Comparison of ENCODE assay signal across 20 cellular contexts in the genomic region with DNA sequence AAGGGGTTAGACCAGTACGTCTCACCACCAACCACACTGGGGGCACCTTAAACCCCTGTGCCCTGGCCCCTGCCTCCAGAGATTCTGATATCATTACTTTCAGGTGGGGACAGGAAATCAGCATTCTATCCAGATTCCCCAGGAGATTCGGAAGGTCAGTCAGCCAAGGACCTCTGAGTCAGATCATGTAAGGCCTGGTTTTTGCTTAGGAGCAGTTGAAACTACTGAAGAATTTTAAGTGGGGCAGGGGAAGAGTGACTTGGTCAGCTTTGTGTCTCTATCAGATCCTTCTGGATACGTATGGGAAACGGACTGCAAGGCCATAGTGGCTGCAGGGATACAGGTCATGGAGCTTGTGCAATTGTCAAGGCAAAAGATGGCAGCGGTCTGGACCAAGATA. TPM values are rescaled to one million over a fixed set of nuclear protein-coding genes. Genes with fewer than 3 reads are reported as not detected.
DNase-seq lines count a peak whose midpoint lies in the region; ATAC-seq and TF ChIP-seq lines count a peak whose summit lies in the region.
"Had no signal": no experiment of that assay in that cellular context is flagged by ENCODE, and none has a peak within 500 bp of the region (broad histone marks: within the 10 kb centered on the region; RNA-seq: fewer than 3 reads in every experiment).

No MANE protein-coding gene starts in this region.

- no peak for TF ChIP-seq POLR2A in right lobe of liver (IDR thresholded peaks at IDR 0.05)

- no peak overlapping the region for H3K4me3 ChIP-seq in left ventricle myocardium inferior
- H3K4me3 ChIP-seq in mesodermal cell (ENCODE audit: extremely low read depth, insufficient read depth, low read length, poor library complexity, severe bottlenecking): no peak overlapping the region
- H3K4me3 ChIP-seq in right lobe of liver: no peak overlapping the region

- H3K9me3 ChIP-seq in left ventricle myocardium inferior (replicated peaks) (no peaks in the 10 kb centered on the region), mesodermal cell (ENCODE audit: control insufficient read depth, low read length) (no peaks in the 10 kb centered on the region), right lobe of liver (no peaks in the 10 kb centered on the region)

- ATAC-seq in Right ventricle myocardium inferior: no peak
- ATAC-seq in GM19351 (IDR thresholded peaks at IDR 0.05; ENCODE audit: unreplicated experiment): no peak
- ATAC-seq in right lobe of liver: no peak
- ATAC-seq: HCT116 had no signal

- H3K27me3 ChIP-seq in left ventricle myocardium inferior (ENCODE audit: low read depth) (no peaks in the 10 kb centered on the region), right lobe of liver (no peaks in the 10 kb centered on the region)

- H3K27ac ChIP-seq in left ventricle myocardium inferior (replicated peaks): peak overlapping the region; percentile 97
- H3K27ac ChIP-seq in mesodermal cell (ENCODE audit: low read depth, low read length, severe bottlenecking): peak overlapping the region; percentile 8
- H3K27ac ChIP-seq in right lobe of liver: no peak overlapping the region
- H3K27ac ChIP-seq: C4-2B, KMS-11 had no signal

- TF ChIP-seq CTCF in left ventricle myocardium inferior (IDR thresholded peaks at IDR 0.05; ENCODE audit: borderline replicate concordance) (no peak), right lobe of liver (IDR thresholded peaks at IDR 0.05) (no peak)

- intact Hi-C loops in left ventricle myocardium inferior (cut with micrococcal nuclease) (no loop called here), Right ventricle myocardium inferior (cut with DNase I) (no loop called here), right lobe of liver (cut with DNase I) (no loop called here)

- DNase-seq in left ventricle myocardium inferior (no peak), Right ventricle myocardium inferior (ENCODE audit: missing footprints) (no peak), fibroblast of peridontal ligament (ENCODE audit: extremely low read depth) (peak; percentile 20), NCI-H146 (lab: John Stamatoyannopoulos, UW) (no peak), right lobe of liver (no peak)
- DNase-seq: 8988T; CD8-positive, alpha-beta memory T cell; IMR-90; NCI-H1105 treated with DMSO at 0.1 percent for 48 hours; NCI-H1694; NCI-H2081; NCI-H2171; NCI-H526; OCI-M1; SHP77 had no signal

- H3K36me3 ChIP-seq in left ventricle myocardium inferior: peaks cover 10% of the 10 kb centered on the region
- no peaks in the 10 kb centered on the region for H3K36me3 ChIP-seq in mesodermal cell (ENCODE audit: control insufficient read depth, insufficient read depth, low read length)
- no peaks in the 10 kb centered on the region for H3K36me3 ChIP-seq in right lobe of liver

- H3K4me1 ChIP-seq in left ventricle myocardium inferior: peaks cover 100% of the 10 kb centered on the region
- peaks cover 16% of the 10 kb centered on the region for H3K4me1 ChIP-seq in mesodermal cell (ENCODE audit: control insufficient read depth, insufficient read depth, low read length, poor library complexity, severe bottlenecking)
- peaks cover 0 to 3% (median 0%) of the 10 kb centered on the region in 4 donors for H3K4me1 ChIP-seq in right lobe of liver

- 55 to 57% methylated on average over 4 to 5 of the region's 5 CpGs for WGBS in mesodermal cell (ENCODE audit: insufficient coverage in 2 of 2), 2 experiments
- 71% methylated on average over 3 of the region's 5 CpGs for WGBS in right lobe of liver (ENCODE audit: insufficient coverage, low coverage, low lambda C conversion rate, missing lambda C conversion rate)

RNA-seq across cellular contexts. Expression of a gene that starts 9.0 kb away (rescaled TPM):
- total RNA-seq in left ventricle myocardium inferior (60.5 TPM), Right ventricle myocardium inferior (110 TPM), right lobe of liver (10 to 100 TPM; 38.5 to 95.6 (median 58.4) TPM)
- 34.1 TPM for polyA plus RNA-seq in mesodermal cell (2013, experiment 1 of 2)
- 37.5 TPM for polyA plus RNA-seq in mesodermal cell (2013, experiment 2 of 2)
- total RNA-seq: CD8-positive, alpha-beta memory T cell had no signal
- polyA plus RNA-seq: CD8-positive, alpha-beta memory T cell had no signal

Comparison
In these comparisons a context has a peak if more than half of its experiments do, and no peak if none do; other contexts are left out.
1. H3K27ac ChIP-seq: peak in left ventricle myocardium inferior (single experiment) and mesodermal cell (single experiment); none in right lobe of liver (0 of 3).